Comparison of ENCODE assay signal across 8 cellular contexts in the genomic region with DNA sequence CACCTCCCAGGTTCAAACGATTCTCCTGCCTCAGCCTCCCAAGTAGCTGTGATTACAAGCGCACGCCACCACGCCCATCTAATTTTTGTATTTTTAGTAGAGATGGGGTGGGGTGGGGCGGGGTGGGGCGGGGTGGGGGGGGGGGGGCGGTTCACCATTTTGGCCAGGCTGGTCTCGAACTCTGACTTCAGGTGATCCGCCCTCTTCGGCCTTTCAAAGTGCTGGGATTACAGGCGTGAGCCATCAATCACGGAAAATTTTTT. TPM values are rescaled to one million over a fixed set of nuclear protein-coding genes. Genes with fewer than 3 reads are reported as not detected.
DNase-seq lines count a peak whose midpoint lies in the region; ATAC-seq and TF ChIP-seq lines count a peak whose summit lies in the region.

No MANE protein-coding gene starts in this region.

- H3K79me2 ChIP-seq in DND-41 (ENCODE audit: insufficient read depth, low read length) (peaks cover 37% of the 10 kb centered on the region), parathyroid adenoma (peaks cover 5% of the 10 kb centered on the region)

- H3K27ac ChIP-seq in DND-41 (ENCODE audit: low read length) = peak overlapping the region; percentile 87
- no peak overlapping the region for H3K27ac ChIP-seq in SJSA1
- H3K27ac ChIP-seq in esophagus squamous epithelium = peak overlapping the region; percentile 90 to 96 (median 94)
- peak overlapping the region; percentile 67 for H3K27ac ChIP-seq in parathyroid adenoma

- DNase-seq in DND-41 (no peak), SJSA1 (ENCODE audit: low read depth in 1 of 2, low spot score in 2 of 2) (no peak), esophagus squamous epithelium (lab: John Stamatoyannopoulos, UW) (no peak), NCI-H446 treated with DMSO at 0.1 percent for 48 hours (lab: John Stamatoyannopoulos, UW) (no peak), AML-193 (lab: John Stamatoyannopoulos, UW) (no peak)
- DNase-seq in stimulated activated CD4-positive, alpha-beta T cell treated with anti-CD3 and anti-CD28 coated beads, Interleukin-15, amount 100 ng/mL, for 24 hours = no peak

- intact Hi-C loops in esophagus squamous epithelium (cut with DNase I) = no loop called here

- H3K4me2 ChIP-seq in DND-41 (ENCODE audit: insufficient read depth, low read length) = peak overlapping the region; percentile 79
- peak overlapping the region; percentile 92 for H3K4me2 ChIP-seq in parathyroid adenoma (ENCODE audit: low read length)

- ATAC-seq in DND-41 (ENCODE audit: insufficient read depth, low read depth) = no peak
- ATAC-seq in HG03457 (IDR thresholded peaks at IDR 0.05; ENCODE audit: unreplicated experiment) = no peak

- H3K27me3 ChIP-seq in DND-41 (ENCODE audit: insufficient read depth, low read length, poor library complexity) (no peaks in the 10 kb centered on the region), SJSA1 (replicated peaks) (no peaks in the 10 kb centered on the region), esophagus squamous epithelium (no peaks in the 10 kb centered on the region), parathyroid adenoma (ENCODE audit: control insufficient read depth, insufficient read depth, low read length) (no peaks in the 10 kb centered on the region)

- H3K9ac ChIP-seq in DND-41 (ENCODE audit: low read depth, low read length) (peak overlapping the region; percentile 80), parathyroid adenoma (no peak overlapping the region)

- TF ChIP-seq CTCF in DND-41 (IDR thresholded peaks at IDR 0.05; ENCODE audit: borderline replicate concordance, extremely low read depth, low read length, poor library complexity, severe bottlenecking) (no peak), esophagus squamous epithelium (IDR thresholded peaks at IDR 0.05) (no peak), parathyroid adenoma (IDR thresholded peaks at IDR 0.05) (no peak)

- H4K20me1 ChIP-seq in DND-41 (ENCODE audit: insufficient read depth, low read length) = peaks cover 31% of the 10 kb centered on the region

- WGBS in esophagus squamous epithelium, 2 donors = 0% methylated on average over 1 to 2 of the region's 12 CpGs

- H2AFZ ChIP-seq in DND-41 (ENCODE audit: low read depth, low read length) = no peak overlapping the region
- no peak overlapping the region for H2AFZ ChIP-seq in parathyroid adenoma

- H3K4me3 ChIP-seq in DND-41 (ENCODE audit: low read depth in 1 of 2, low read length in 2 of 2) (peak overlapping the region; percentile 37 to 96; a peak in 3 of 4 replicates), SJSA1 (peak overlapping the region; percentile 89), esophagus squamous epithelium (peak overlapping the region; percentile 78 to 93 (median 86)), parathyroid adenoma (ENCODE audit: low read depth, low read length) (peak overlapping the region; percentile 87)

- TF ChIP-seq POLR2A in esophagus squamous epithelium (IDR thresholded peaks at IDR 0.05) = no peak

- H3K36me3 ChIP-seq in DND-41 (ENCODE audit: insufficient read depth, low read length) = peaks cover 39% of the 10 kb centered on the region
- peaks cover 42% of the 10 kb centered on the region for H3K36me3 ChIP-seq in SJSA1
- H3K36me3 ChIP-seq in esophagus squamous epithelium = peaks cover 0 to 32% (median 9%) of the 10 kb centered on the region in 3 donors
- no peaks in the 10 kb centered on the region for H3K36me3 ChIP-seq in parathyroid adenoma (ENCODE audit: control insufficient read depth, insufficient read depth, low read length)

- peaks cover 39% of the 10 kb centered on the region for H3K4me1 ChIP-seq in DND-41 (ENCODE audit: insufficient read depth, low read length)
- peaks cover 14% of the 10 kb centered on the region for H3K4me1 ChIP-seq in SJSA1 (replicated peaks)
- H3K4me1 ChIP-seq in esophagus squamous epithelium = peaks cover 13 to 45% (median 25%) of the 10 kb centered on the region in 3 donors
- H3K4me1 ChIP-seq in parathyroid adenoma = no peaks in the 10 kb centered on the region

- no peaks in the 10 kb centered on the region for H3K9me3 ChIP-seq in DND-41 (ENCODE audit: insufficient read depth, low read length, severe bottlenecking)
- H3K9me3 ChIP-seq in SJSA1 (replicated peaks) = no peaks in the 10 kb centered on the region
- H3K9me3 ChIP-seq in esophagus squamous epithelium = no peaks in the 10 kb centered on the region
- H3K9me3 ChIP-seq in parathyroid adenoma (ENCODE audit: control insufficient read depth, low read length) = no peaks in the 10 kb centered on the region

RNA-seq across cellular contexts. Expression of gene DPP9, which starts 0.5 kb away (rescaled TPM):
- total RNA-seq in SJSA1 (2014; rRNA removed; shearing (Covaris generic)) = 60.6 and 65.3 TPM in 2 replicates
- total RNA-seq in esophagus squamous epithelium = 10 to 100 TPM; 32.8 to 51.5 (median 47.7) TPM

RNA-seq across cellular contexts. Expression of gene MYDGF, which starts 54.0 kb away (rescaled TPM):
- total RNA-seq in SJSA1 (2014; rRNA removed; shearing (Covaris generic)) = 214 and 250 TPM in 2 replicates
- total RNA-seq in esophagus squamous epithelium = 10 to 100 TPM; 33.2 to 52.5 (median 41.5) TPM
